In genomic region chr9:93451762-93452709, GRCh38 we compare ENCODE assay signal across 1 cellular context.
TF ChIP-seq lines count a peak whose summit lies in the region.

No MANE protein-coding gene starts in this region.

TF ChIP-seq in neural cell, 6 proteins besides CTCF, POLR2A, EP300 and RAD21 (continued from another document):
- no peak for TF ChIP-seq REST (IDR thresholded peaks at IDR 0.05; ENCODE audit: borderline replicate concordance)
